23 cellular contexts compared by ENCODE assay signal in the genomic region with DNA sequence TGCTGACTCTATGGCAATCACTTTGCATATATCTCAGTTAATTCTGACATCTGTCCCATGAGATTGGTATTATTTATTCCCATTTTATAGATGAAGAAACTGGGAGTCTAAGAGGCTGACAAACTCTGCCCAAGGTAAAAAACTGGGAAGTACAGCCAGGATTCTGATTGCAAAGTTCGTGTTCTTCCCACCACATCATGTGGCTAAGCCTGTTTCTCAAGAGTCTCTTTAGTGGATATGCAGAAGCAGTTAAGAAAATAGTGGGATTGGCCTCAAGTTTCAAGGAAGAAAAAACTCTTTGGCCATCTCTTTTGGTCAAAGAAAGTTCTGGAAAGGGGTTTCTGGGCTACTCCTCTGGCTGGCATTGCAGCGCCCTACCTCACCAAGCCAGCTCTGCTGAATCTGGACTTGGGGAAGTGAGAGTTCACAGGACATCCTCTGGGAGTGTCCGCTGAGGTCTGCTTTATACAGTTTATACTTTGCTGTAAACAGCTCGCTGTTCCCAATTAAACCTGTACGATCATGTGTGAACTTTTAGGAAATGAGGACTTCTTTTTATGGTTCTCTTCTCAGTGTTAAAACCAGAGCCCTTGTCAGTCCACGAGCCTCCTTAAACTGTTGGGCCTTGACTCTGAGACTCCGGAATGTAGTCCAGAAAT. TPM values are rescaled to one million over a fixed set of nuclear protein-coding genes. Genes with fewer than 3 reads are reported as not detected.
A peak's percentile ranks its signal among the peaks of the same experiment; 100 is the strongest.
DNase-seq lines count a peak whose midpoint lies in the region; ATAC-seq and TF ChIP-seq lines count a peak whose summit lies in the region.
"Had no signal": no experiment of that assay in that cellular context is flagged by ENCODE, and none has a peak within 500 bp of the region (broad histone marks: within the 10 kb centered on the region; RNA-seq: fewer than 3 reads in every experiment).

No MANE protein-coding gene starts in this region.

- ATAC-seq in left cardiac atrium (peak; percentile 12 to 16), Right ventricle myocardium inferior (no peak), HG03378 (IDR thresholded peaks at IDR 0.05; ENCODE audit: unreplicated experiment) (no peak)
- ATAC-seq: activated CD8-positive, alpha-beta T cell treated with anti-CD3 and anti-CD28 coated beads, Interleukin-2, amount 10 ng/mL, durations not matched to agents 7 days and 5 days; activated T-cell treated with anti-CD3 and anti-CD28 coated beads, Interleukin-2, amount 50 U/mL, for 4 hours; HCT116 had no signal

- H2AFZ ChIP-seq in osteoblast (ENCODE audit: low read length), result peak overlapping the region; percentile 55

- no peaks in the 10 kb centered on the region for H3K79me2 ChIP-seq in osteoblast (ENCODE audit: insufficient read depth, low read length)

- no peak for TF ChIP-seq POLR2A in uterus (IDR thresholded peaks at IDR 0.05)

- no peak overlapping the region for H3K4me2 ChIP-seq in osteoblast (ENCODE audit: insufficient read depth, low read length)
- H3K4me2 ChIP-seq: BLaER1, KMS-11 had no signal

- TF ChIP-seq CTCF in fibroblast of the aortic adventitia (IDR thresholded peaks at IDR 0.05; ENCODE audit: insufficient read depth, low read length) (no peak), osteoblast (IDR thresholded peaks at IDR 0.05; ENCODE audit: extremely low read depth, low read depth, low read length) (no peak), uterus (IDR thresholded peaks at IDR 0.05) (no peak)

- intact Hi-C loops in left cardiac atrium (cut with DNase I) (no loop called here), Right ventricle myocardium inferior (cut with DNase I) (no loop called here), uterus (cut with DNase I; ENCODE audit: low total_unique reads) (no loop called here)

- peaks cover 4% of the 10 kb centered on the region for H4K20me1 ChIP-seq in osteoblast (ENCODE audit: insufficient read depth, low read length)

- no peak for DNase-seq in left cardiac atrium
- no peak for DNase-seq in Right ventricle myocardium inferior (ENCODE audit: missing footprints)
- DNase-seq in fibroblast of the aortic adventitia (ENCODE audit: low read depth), result peak; percentile 53
- no peak for DNase-seq in osteoblast (ENCODE audit: insufficient read length, low spot score, missing footprints)
- no peak for DNase-seq in uterus
- DNase-seq in EL, result no peak
- no peak for DNase-seq in SHP77 (lab: John Stamatoyannopoulos, UW)
- DNase-seq: activated CD8-positive, alpha-beta T cell treated with anti-CD3 and anti-CD28 coated beads, Interleukin-2, amount 10 ng/mL, durations not matched to agents 7 days and 5 days; activated T-cell treated with anti-CD3 and anti-CD28 coated beads, Interleukin-2, amount 50 U/mL, for 4 hours; effector CD4-positive, alpha-beta T cell; GDM1; hypothalamus; NCI-H1048; NCI-H2081 treated with DMSO at 0.1 percent for 48 hours; NCI-H524 treated with DMSO at 0.1 percent for 48 hours; occipital lobe; substantia nigra; T-helper 1 cell had no signal

- H3K9me3 ChIP-seq in osteoblast (ENCODE audit: low read depth, low read length), result no peaks in the 10 kb centered on the region
- no peaks in the 10 kb centered on the region for H3K9me3 ChIP-seq in uterus
- H3K9me3 ChIP-seq: BLaER1 had no signal

- H3K4me3 ChIP-seq in fibroblast of the aortic adventitia (ENCODE audit: low read depth, low read length) (no peak overlapping the region), osteoblast (ENCODE audit: insufficient read depth, low read length) (no peak overlapping the region), uterus (no peak overlapping the region)
- H3K4me3 ChIP-seq: BLaER1, cardiac muscle cell had no signal

- H3K4me1 ChIP-seq in osteoblast (ENCODE audit: insufficient read depth, low read length) (peaks cover 12% of the 10 kb centered on the region), uterus (no peaks in the 10 kb centered on the region)

- H3K27ac ChIP-seq in osteoblast (ENCODE audit: low read depth, low read length) (no peak overlapping the region), uterus (peak overlapping the region; percentile 12 to 41)
- H3K27ac ChIP-seq: BLaER1, cardiac muscle cell, KMS-11 had no signal

- H3K36me3 ChIP-seq in osteoblast (ENCODE audit: insufficient read depth, low read length) (no peaks in the 10 kb centered on the region), uterus (no peaks in the 10 kb centered on the region)
- H3K36me3 ChIP-seq: BLaER1, cardiac muscle cell had no signal

- no peaks in the 10 kb centered on the region for H3K27me3 ChIP-seq in osteoblast (ENCODE audit: insufficient read depth, low read length)
- no peaks in the 10 kb centered on the region for H3K27me3 ChIP-seq in uterus
- H3K27me3 ChIP-seq: cardiac muscle cell had no signal

RNA-seq across cellular contexts. Expression of gene BMPR1A, which starts 12.2 kb away (rescaled TPM):
- 10 to 100 TPM; 46.2 to 56.8 TPM for total RNA-seq in left cardiac atrium
- 53.2 TPM for total RNA-seq in Right ventricle myocardium inferior
- total RNA-seq in fibroblast of the aortic adventitia (ENCODE audit: low replicate concordance), result 57.8 and 74.7 TPM in 2 replicates
- total RNA-seq in osteoblast, result 71.7 and 73.7 TPM in 2 replicates
- total RNA-seq in uterus, result 100 to 1,000 TPM in 2 of 4 donors, 10 to 100 TPM in 2; 27.4 to 175 (median 69.2) TPM

Comparison
In these comparisons a context has a peak if more than half of its experiments do, and no peak if none do; other contexts are left out.
1. ATAC-seq: peak in left cardiac atrium (2 of 2); none in Right ventricle myocardium inferior (single experiment) and HG03378 (single experiment).